In the genomic region with DNA sequence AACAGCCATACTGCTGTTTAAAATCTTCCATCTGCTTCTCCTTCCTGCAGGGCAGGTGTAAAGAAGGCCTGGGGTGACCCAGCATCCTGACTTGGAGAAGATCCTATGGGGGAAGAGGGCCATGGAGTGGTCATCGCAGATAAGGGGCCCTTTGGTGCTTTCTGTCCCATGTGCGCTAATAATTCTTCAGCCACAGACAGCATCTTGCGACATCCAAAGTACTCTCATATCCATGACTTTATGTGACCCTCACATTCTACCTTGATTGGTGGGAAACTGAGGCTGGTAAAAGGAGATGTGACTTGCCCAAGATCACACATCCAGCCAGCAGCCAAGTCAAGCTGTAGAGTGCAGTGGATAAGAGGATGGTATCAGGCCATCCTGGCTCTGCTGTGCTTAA, we compare ENCODE assay signal across 34 cellular contexts. TPM values are rescaled to one million over a fixed set of nuclear protein-coding genes. Genes with fewer than 3 reads are reported as not detected.
"Had no signal": no experiment of that assay in that cellular context is flagged by ENCODE, and none has a peak within 500 bp of the region (broad histone marks: within the 10 kb centered on the region; RNA-seq: fewer than 3 reads in every experiment).

No MANE protein-coding gene starts in this region.

- H3K9me3 ChIP-seq: MG63 had no signal

- H3K36me3 ChIP-seq: brain microvascular endothelial cell, MG63, WERI-Rb-1 had no signal

- H3K27ac ChIP-seq: brain microvascular endothelial cell, PC-9, RWPE1, WERI-Rb-1 had no signal

- H2AFZ ChIP-seq: PC-9 had no signal

- H3K4me2 ChIP-seq: PC-9 had no signal

- H3K4me3 ChIP-seq: MG63, PC-9 had no signal

- FAIRE-seq: RCC 7860 had no signal

- H3K27me3 ChIP-seq: MG63 had no signal

- ATAC-seq: activated CD8-positive, alpha-beta T cell treated with anti-CD3 and anti-CD28 coated beads for 36 hours; activated T-cell treated with anti-CD3 and anti-CD28 coated beads, Interleukin-2, amount 50 U/mL, for 72 hours; activated T-helper 17 cell treated with anti-CD3 and anti-CD28 coated beads, Interleukin-2, amount 50 U/mL, for 72 hours; Right ventricle myocardium inferior had no signal

- DNase-seq: activated CD4-positive, alpha-beta T cell treated with anti-CD3 and anti-CD28 coated beads, Interleukin-2, amount 10 ng/mL, durations not matched to agents 24 days and 14 days; activated CD4-positive, alpha-beta T cell treated with anti-CD3 and anti-CD28 coated beads, Interleukin-2, amount 50 U/mL, for 4 hours; activated CD8-positive, alpha-beta T cell treated with anti-CD3 and anti-CD28 coated beads for 36 hours; activated effector memory CD4-positive, alpha-beta T cell treated with anti-CD3 and anti-CD28 coated beads, Interleukin-2, amount 50 U/mL, for 16 hours; activated naive CD4-positive, alpha-beta T cell; activated naive CD4-positive, alpha-beta T cell treated with anti-CD3 and anti-CD28 coated beads, Interleukin-2, amount 50 U/mL, for 16 hours; activated naive CD8-positive, alpha-beta T cell treated with anti-CD3 and anti-CD28 coated beads for 36 hours; activated T-cell treated with anti-CD3 and anti-CD28 coated beads, Interleukin-2, amount 50 U/mL, for 1 hour; activated T-cell treated with anti-CD3 and anti-CD28 coated beads, Interleukin-2, amount 50 U/mL, for 72 hours; amniotic stem cell; aorta; brain microvascular endothelial cell; MG63; NCI-H1048; NCI-H1105 treated with DMSO at 0.1 percent for 48 hours; NCI-H1436; NCI-H1930; NCI-H2081 treated with DMSO at 0.1 percent for 48 hours; NCI-H510A; NCI-H526; NCI-H748 treated with DMSO at 0.1 percent for 48 hours; NK-92 treated with Interleukin-12 subunit alpha and Interleukin-12 subunit beta, amount 100 ng/mL, for 24 hours; PC-9; SW 1271; T-helper 1 cell; T-helper 2 cell; T-helper 9 cell; WERI-Rb-1 had no signal

RNA-seq across cellular contexts. Expression of a gene that starts 44.3 kb away (rescaled TPM):
- total RNA-seq: activated CD4-positive, alpha-beta T cell treated with anti-CD3 and anti-CD28 coated beads, Interleukin-2, amount 10 ng/mL, durations not matched to agents 24 days and 14 days; activated CD8-positive, alpha-beta memory T cell treated with anti-CD3 and anti-CD28 coated beads for 36 hours; activated CD8-positive, alpha-beta T cell treated with anti-CD3 and anti-CD28 coated beads for 36 hours; activated naive CD8-positive, alpha-beta T cell treated with anti-CD3 and anti-CD28 coated beads for 36 hours; activated T-cell treated with anti-CD3 and anti-CD28 coated beads, Interleukin-2, amount 50 U/mL, for 72 hours; activated T-helper 17 cell treated with anti-CD3 and anti-CD28 coated beads, Interleukin-2, amount 50 U/mL, for 72 hours; aorta; OCI-LY7; PC-9 had no signal
- polyA plus RNA-seq: aorta had no signal
